Comparison of ENCODE assay signal across 15 cellular contexts in the genomic region with DNA sequence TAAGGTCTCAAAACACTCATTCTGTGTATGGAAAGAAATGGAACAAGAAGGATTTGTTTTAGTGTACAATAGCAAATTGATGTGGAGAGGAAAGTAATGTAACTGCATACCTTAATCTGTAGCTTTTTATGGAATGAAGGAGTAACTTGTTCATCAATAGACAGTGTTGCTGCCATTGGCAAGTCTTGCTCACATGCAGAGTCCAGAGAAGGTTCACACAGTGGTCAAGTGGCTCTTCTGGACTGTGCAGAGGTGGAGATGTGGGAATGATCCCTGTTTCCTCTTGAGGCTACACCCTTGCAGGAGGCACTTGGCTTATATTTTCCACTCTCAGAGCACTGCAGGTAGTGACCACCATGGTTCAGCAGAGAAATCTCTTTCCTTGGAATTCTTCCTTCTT.
DNase-seq lines count a peak whose midpoint lies in the region; ATAC-seq lines count a peak whose summit lies in the region.
"Had no signal": no experiment of that assay in that cellular context is flagged by ENCODE, and none has a peak within 500 bp of the region (broad histone marks: within the 10 kb centered on the region; RNA-seq: fewer than 3 reads in every experiment).

No MANE protein-coding gene starts in this region.

- H3K27me3 ChIP-seq in trophoblast cell (ENCODE audit: insufficient read depth, low read length): no peaks in the 10 kb centered on the region

- ATAC-seq in GM18858 (IDR thresholded peaks at IDR 0.05; ENCODE audit: unreplicated experiment) (no peak), GM21360 (IDR thresholded peaks at IDR 0.05; ENCODE audit: unreplicated experiment) (no peak)
- ATAC-seq: CD8-positive, alpha-beta T cell; HCT116; PC-3 had no signal

- H3K9me3 ChIP-seq in trophoblast cell (ENCODE audit: insufficient read depth, low read depth, low read length): no peaks in the 10 kb centered on the region

- no peak overlapping the region for H3K27ac ChIP-seq in trophoblast cell (ENCODE audit: low read depth, low read length)
- H3K27ac ChIP-seq: SK-N-MC had no signal

- no peak overlapping the region for H2BK120ac ChIP-seq in trophoblast cell (ENCODE audit: insufficient read depth, low read length, poor library complexity)

- no peak overlapping the region for H2AK5ac ChIP-seq in trophoblast cell (ENCODE audit: low read length)

- no peak overlapping the region for H3K4me3 ChIP-seq in trophoblast cell (ENCODE audit: low read depth, low read length)
- H3K4me3 ChIP-seq: K562, SK-N-MC had no signal

- H3K36me3 ChIP-seq in trophoblast cell (ENCODE audit: control insufficient read depth in 1 of 2, insufficient read depth in 2 of 2, low read length in 2 of 2): no peaks in the 10 kb centered on the region

- no peak overlapping the region for H4K8ac ChIP-seq in trophoblast cell (ENCODE audit: low read depth, low read length)

- peaks cover 5% of the 10 kb centered on the region for H3K79me1 ChIP-seq in trophoblast cell (ENCODE audit: low read length)

- H2BK5ac ChIP-seq in trophoblast cell (ENCODE audit: low read depth, low read length, poor library complexity): no peak overlapping the region

- in situ Hi-C loops in G401 (cut with HindIII; ENCODE audit: low sequenced_read_pairs): no loop called here

- H3K4me2 ChIP-seq in trophoblast cell (ENCODE audit: low read length): no peak overlapping the region

- no peak overlapping the region for H3K4ac ChIP-seq in trophoblast cell (ENCODE audit: low read depth, low read length)

- no peak overlapping the region for H3K23ac ChIP-seq in trophoblast cell (ENCODE audit: low read length)

- DNase-seq in G401 (ENCODE audit: low spot score): peak; percentile 22
- peak; percentile 56 for DNase-seq in NCI-H510A treated with DMSO at 0.1 percent for 48 hours (lab: John Stamatoyannopoulos, UW)
- DNase-seq in cerebellar cortex (ENCODE audit: low spot score): peak; percentile 17
- no peak for DNase-seq in trophoblast cell
- no peak for DNase-seq in kidney tubule cell (ENCODE audit: low spot score)
- DNase-seq: CD8-positive, alpha-beta T cell; NCI-H1048; NCI-H524; PC-3; T-helper 1 cell had no signal

- peak overlapping the region; percentile 32 for H4K91ac ChIP-seq in trophoblast cell (ENCODE audit: low read depth, low read length)

- H2BK12ac ChIP-seq in trophoblast cell (ENCODE audit: low read length): no peak overlapping the region

- no peak overlapping the region for H4K12ac ChIP-seq in trophoblast cell (ENCODE audit: low read depth, low read length)

- no peak overlapping the region for H3K14ac ChIP-seq in trophoblast cell (ENCODE audit: low read length)

- H3K4me1 ChIP-seq in trophoblast cell (ENCODE audit: control insufficient read depth in 1 of 2, insufficient read depth in 2 of 2, low read length in 2 of 2): peaks cover 5 to 7% of the 10 kb centered on the region in 2 experiments

- no peak overlapping the region for H2AFZ ChIP-seq in trophoblast cell (ENCODE audit: insufficient read depth, low read length, poor library complexity)

- H3K18ac ChIP-seq in trophoblast cell (ENCODE audit: low read length): no peak overlapping the region

- no peak overlapping the region for H3K9ac ChIP-seq in trophoblast cell (ENCODE audit: low read length)

- H3K79me2 ChIP-seq in trophoblast cell (ENCODE audit: control insufficient read depth, insufficient read depth, low read length, poor library complexity): peaks cover 2% of the 10 kb centered on the region

Comparison
In these comparisons a context has a peak if more than half of its experiments do, and no peak if none do; other contexts are left out.
1. DNase-seq: peak in G401 (single experiment), NCI-H510A treated with DMSO at 0.1 percent for 48 hours (single experiment) and cerebellar cortex (single experiment); none in trophoblast cell (0 of 2) and kidney tubule cell (single experiment).